In the genomic region with DNA sequence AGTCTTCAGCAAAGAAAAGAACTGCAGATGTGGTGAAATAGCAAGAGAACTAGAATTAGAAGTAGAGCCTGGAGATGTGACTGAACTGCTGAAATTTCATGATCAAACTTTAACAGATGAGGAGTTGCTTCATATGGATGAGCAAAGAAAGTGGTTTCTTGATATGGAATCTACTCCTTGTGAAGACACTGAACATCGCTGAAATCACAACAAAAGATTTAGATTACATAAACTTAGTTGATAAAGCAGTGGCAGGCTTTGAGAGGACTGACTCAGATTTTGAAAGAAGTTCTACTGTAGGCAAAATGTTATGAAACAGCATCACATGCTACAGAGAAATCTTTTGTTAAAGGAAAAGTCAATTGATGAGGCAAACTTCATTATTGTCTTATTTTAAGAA, we compare ENCODE assay signal across 19 cellular contexts.
DNase-seq lines count a peak whose midpoint lies in the region; FAIRE-seq and TF ChIP-seq lines count a peak whose summit lies in the region.
"Had no signal": no experiment of that assay in that cellular context is flagged by ENCODE, and none has a peak within 500 bp of the region (broad histone marks: within the 10 kb centered on the region; RNA-seq: fewer than 3 reads in every experiment).

No MANE protein-coding gene starts in this region.

- peak; percentile 33 for FAIRE-seq in GM12892 (lab: Jason Lieb, UNC)
- FAIRE-seq in HTR-8/SVneo (lab: Jason Lieb, UNC), result no peak
- FAIRE-seq: A204.1, D721Med, G401.6, GM12891, GM18507 had no signal

- no peak for TF ChIP-seq POLR2A in GM12892 (IDR thresholded peaks at IDR 0.05; ENCODE audit: low read depth, low read length)

- DNase-seq in GM12892 (ENCODE audit: insufficient read length), result no peak
- peak; percentile 77 for DNase-seq in amniotic epithelial cell (ENCODE audit: low read depth)
- DNase-seq in iris pigment epithelial cell (ENCODE audit: low read depth), result peak; percentile 23
- DNase-seq in activated gamma-delta T cell (lab: John Stamatoyannopoulos, UW), result no peak
- DNase-seq in HTR-8/SVneo (ENCODE audit: insufficient read length, low spot score), result no peak
- DNase-seq in HT-29 (ENCODE audit: low spot score), result no peak
- DNase-seq: 8988T; AML-193; Caco-2; Calu3; CD4-positive, alpha-beta T cell; CD8-positive, alpha-beta T cell; DMS79 treated with DMSO at 0.1 percent for 48 hours; GF-D8 had no signal

Comparison
In these comparisons a context has a peak if more than half of its experiments do, and no peak if none do; other contexts are left out.
1. DNase-seq: peak in amniotic epithelial cell (single experiment) and iris pigment epithelial cell (single experiment); none in GM12892 (single experiment), activated gamma-delta T cell (single experiment), HTR-8/SVneo (single experiment) and HT-29 (single experiment).